Comparison of ENCODE assay signal across 8 cellular contexts in the genomic region with DNA sequence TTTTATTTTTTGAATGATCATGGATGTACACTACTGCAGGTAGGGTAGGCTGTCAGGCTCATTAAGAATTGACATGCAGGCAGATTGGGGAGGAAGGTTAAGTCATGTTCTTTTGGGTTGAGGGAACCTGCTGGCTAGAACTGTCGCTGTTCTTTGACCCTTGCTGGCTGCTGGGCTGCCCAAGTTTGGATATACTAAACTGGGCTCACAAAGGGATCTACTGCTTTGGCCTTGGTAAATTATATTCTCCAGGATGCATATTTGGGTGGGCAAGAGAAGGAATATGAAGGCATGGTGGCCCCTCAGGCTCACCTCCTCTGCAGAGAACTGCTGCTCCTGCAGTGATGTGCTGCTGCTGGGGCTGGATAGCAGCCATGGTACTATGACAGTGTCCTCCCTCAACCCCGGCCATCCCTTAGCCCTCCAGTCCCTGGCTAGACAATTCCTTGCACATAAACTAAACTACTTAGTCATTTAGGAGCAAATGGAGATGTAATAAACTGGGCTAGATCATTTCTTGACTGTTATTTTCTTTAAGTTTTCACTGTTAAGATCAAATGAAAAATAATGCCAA. TPM values are rescaled to one million over a fixed set of nuclear protein-coding genes. Genes with fewer than 3 reads are reported as not detected.
DNase-seq lines count a peak whose midpoint lies in the region; ATAC-seq, FAIRE-seq and TF ChIP-seq lines count a peak whose summit lies in the region.

No MANE protein-coding gene starts in this region.

- no peak for TF ChIP-seq POLR2A in GM12891 (IDR thresholded peaks at IDR 0.05; ENCODE audit: low read depth, low read length)

- H3K36me3 Mint-ChIP-seq in stimulated activated naive CD8-positive, alpha-beta T cell treated with anti-CD3 and anti-CD28 coated beads, Interleukin-15, Interleukin-2, amounts not matched to agents 100 ng/mL and 50 ng/mL, for 24 hours (ENCODE audit: low read depth), result peaks cover 54% of the 10 kb centered on the region
- H3K36me3 Mint-ChIP-seq in chondrocyte (ENCODE audit: low read depth) (no peaks in the 10 kb centered on the region), mesothelial cell of epicardium (no peaks in the 10 kb centered on the region)

- no peak for DNase-seq in stimulated activated naive CD8-positive, alpha-beta T cell treated with anti-CD3 and anti-CD28 coated beads, Interleukin-15, Interleukin-2, amounts not matched to agents 100 U/mL and 50 U/mL, for 24 hours
- DNase-seq in chondrocyte (ENCODE audit: low spot score) (no peak), mesothelial cell of epicardium (ENCODE audit: low spot score in 2 of 2, unreplicated experiment in 2 of 2) (no peak), SKM-1 treated with dmso at 0.1 percent for 144 hours (lab: John Stamatoyannopoulos, UW; ENCODE audit: unreplicated experiment) (no peak), occipital lobe (lab: John Stamatoyannopoulos, UW) (no peak), GM12891 (ENCODE audit: insufficient read length, low spot score) (no peak), hepatic stellate cell (ENCODE audit: low spot score) (no peak)

- no peak for FAIRE-seq in GM12891 (lab: Jason Lieb, UNC)

- TF ChIP-seq CTCF in chondrocyte (IDR thresholded peaks at IDR 0.05) (no peak), mesothelial cell of epicardium (IDR thresholded peaks at IDR 0.05; ENCODE audit: unreplicated experiment) (no peak)

- peak overlapping the region; percentile 97 for H3K4me3 Mint-ChIP-seq in stimulated activated naive CD8-positive, alpha-beta T cell treated with anti-CD3 and anti-CD28 coated beads, Interleukin-15, Interleukin-2, amounts not matched to agents 100 ng/mL and 50 ng/mL, for 24 hours
- H3K4me3 Mint-ChIP-seq in chondrocyte (ENCODE audit: unreplicated experiment), result peak overlapping the region; percentile 20
- no peak overlapping the region for H3K4me3 Mint-ChIP-seq in mesothelial cell of epicardium

- H3K4me1 Mint-ChIP-seq in stimulated activated naive CD8-positive, alpha-beta T cell treated with anti-CD3 and anti-CD28 coated beads, Interleukin-15, Interleukin-2, amounts not matched to agents 100 ng/mL and 50 ng/mL, for 24 hours (ENCODE audit: low read depth), result peaks cover 99% of the 10 kb centered on the region
- peaks cover 91% of the 10 kb centered on the region for H3K4me1 Mint-ChIP-seq in chondrocyte (ENCODE audit: low read depth)
- peaks cover 86% of the 10 kb centered on the region for H3K4me1 Mint-ChIP-seq in mesothelial cell of epicardium

- H3K9me3 Mint-ChIP-seq in stimulated activated naive CD8-positive, alpha-beta T cell treated with anti-CD3 and anti-CD28 coated beads, Interleukin-15, Interleukin-2, amounts not matched to agents 100 ng/mL and 50 ng/mL, for 24 hours, result no peaks in the 10 kb centered on the region
- H3K9me3 Mint-ChIP-seq in chondrocyte (ENCODE audit: low read depth) (no peaks in the 10 kb centered on the region), mesothelial cell of epicardium (no peaks in the 10 kb centered on the region)

- H3K27ac Mint-ChIP-seq in stimulated activated naive CD8-positive, alpha-beta T cell treated with anti-CD3 and anti-CD28 coated beads, Interleukin-15, Interleukin-2, amounts not matched to agents 100 ng/mL and 50 ng/mL, for 24 hours, result peak overlapping the region; percentile 93
- H3K27ac Mint-ChIP-seq in chondrocyte (ENCODE audit: unreplicated experiment) (peak overlapping the region; percentile 98), mesothelial cell of epicardium (peak overlapping the region; percentile 50)

- no peaks in the 10 kb centered on the region for H3K27me3 Mint-ChIP-seq in stimulated activated naive CD8-positive, alpha-beta T cell treated with anti-CD3 and anti-CD28 coated beads, Interleukin-15, Interleukin-2, amounts not matched to agents 100 ng/mL and 50 ng/mL, for 24 hours
- no peaks in the 10 kb centered on the region for H3K27me3 Mint-ChIP-seq in chondrocyte (ENCODE audit: low read depth)
- H3K27me3 Mint-ChIP-seq in mesothelial cell of epicardium (ENCODE audit: low read depth), result no peaks in the 10 kb centered on the region

- no peak for ATAC-seq in stimulated activated naive CD8-positive, alpha-beta T cell treated with anti-CD3 and anti-CD28 coated beads, Interleukin-15, Interleukin-2, amounts not matched to agents 100 U/mL and 50 U/mL, for 24 hours

TF ChIP-seq in GM12891, 5 proteins besides CTCF, POLR2A, EP300 and RAD21:
- TF ChIP-seq PAX5 (IDR thresholded peaks at IDR 0.05; ENCODE audit: insufficient read depth, low read length, severe bottlenecking) (no peak), SPI1 (IDR thresholded peaks at IDR 0.05; ENCODE audit: low read depth, low read length) (no peak), TAF1 (IDR thresholded peaks at IDR 0.05; ENCODE audit: low read depth, low read length) (no peak), POU2F2 (IDR thresholded peaks at IDR 0.05; ENCODE audit: low read depth, low read length) (no peak), POLR2AphosphoS5 (IDR thresholded peaks at IDR 0.05; ENCODE audit: low read depth, low read length) (no peak)

RNA-seq across cellular contexts. Expression of gene ATP1A1, which starts 6.1 kb away (rescaled TPM):
- total RNA-seq in chondrocyte (171 to 196 TPM (median 188 TPM) in 3 replicates), mesothelial cell of epicardium (215 to 221 TPM (median 219 TPM) in 3 replicates), occipital lobe (91.9 TPM)
- 209 TPM for polyA plus RNA-seq in GM12891 (2012; ENCODE audit: low read depth, missing spikeins)
